ENCODE assay signal across 18 cellular contexts in genomic region chr2:154457291-154457690, GRCh38.
"Had no signal": no experiment of that assay in that cellular context is flagged by ENCODE, and none has a peak within 500 bp of the region (broad histone marks: within the 10 kb centered on the region; RNA-seq: fewer than 3 reads in every experiment).

No MANE protein-coding gene starts in this region.

- H3K4me1 ChIP-seq: parathyroid adenoma, transverse colon had no signal

- H3K9ac ChIP-seq: parathyroid adenoma had no signal

- H3K27me3 ChIP-seq: heart left ventricle, transverse colon had no signal

- H3K36me3 ChIP-seq: heart left ventricle, transverse colon had no signal

- ATAC-seq: heart left ventricle; naive thymus-derived CD4-positive, alpha-beta T cell; SK-N-SH treated with all-trans-retinoic acid at 6 μM for 48 hours; stimulated activated naive B cell treated with anti-CD40 and anti-IgM and Interleukin-4, amounts not matched to agents 10 μg/mL and 1 μg/mL and 100 μg/mL, for 72 hours had no signal

- H2AFZ ChIP-seq: parathyroid adenoma had no signal

- DNase-seq: activated CD4-positive, alpha-beta memory T cell treated with anti-CD3 and anti-CD28 coated beads for 36 hours; activated effector memory CD4-positive, alpha-beta T cell treated with Interleukin-2 at 50 U/mL for 16 hours; activated T-cell treated with anti-CD3 and anti-CD28 coated beads, Interleukin-2, amount 50 U/mL, for 24 hours; amniotic stem cell; effector CD8-positive, alpha-beta T cell; foreskin melanocyte; heart left ventricle; immature natural killer cell; mammary epithelial cell; naive thymus-derived CD4-positive, alpha-beta T cell; stimulated activated CD4-positive, alpha-beta T cell treated with anti-CD3 and anti-CD28 coated beads, Interleukin-2, amount 100 ng/mL, for 48 hours; stimulated activated naive B cell treated with anti-CD40 and anti-IgM and Interleukin-4, amounts not matched to agents 10 μg/mL and 1 μg/mL and 100 μg/mL, for 72 hours; substantia nigra; T-helper 1 cell; transverse colon had no signal

- H3K9me3 ChIP-seq: heart left ventricle, transverse colon had no signal

- H3K79me2 ChIP-seq: parathyroid adenoma had no signal

- H3K4me3 ChIP-seq: heart left ventricle, transverse colon had no signal

- H3K27ac ChIP-seq: heart left ventricle, parathyroid adenoma, transverse colon, VCaP had no signal
